In genomic region chr17:79484600-79485398, GRCh38 we compare ENCODE assay signal across 3 cellular contexts.
TF ChIP-seq lines count a peak whose summit lies in the region.

No MANE protein-coding gene starts in this region.

TF ChIP-seq in A549, 52 proteins besides CTCF, POLR2A, EP300 and RAD21:
- no peak for TF ChIP-seq PHF8 (IDR thresholded peaks at IDR 0.05; ENCODE audit: borderline replicate concordance, low read depth)
- TF ChIP-seq ATOH8 (CRISPR knock-in tag; IDR thresholded peaks at IDR 0.05; ENCODE audit: low read depth) = no peak
- TF ChIP-seq HOXB5 (CRISPR knock-in tag; IDR thresholded peaks at IDR 0.05) = no peak
- no peak for TF ChIP-seq HOXA7 (CRISPR knock-in tag; IDR thresholded peaks at IDR 0.05)
- TF ChIP-seq BCL3 (IDR thresholded peaks at IDR 0.05) = no peak
- TF ChIP-seq CHD4 (IDR thresholded peaks at IDR 0.05; ENCODE audit: borderline replicate concordance) = no peak
- TF ChIP-seq HEYL (CRISPR knock-in tag; IDR thresholded peaks at IDR 0.05) = no peak
- no peak for TF ChIP-seq CEBPB (IDR thresholded peaks at IDR 0.05)
- no peak for TF ChIP-seq MAFK (IDR thresholded peaks at IDR 0.05; ENCODE audit: partially characterized antibody)
- TF ChIP-seq GATA3 (IDR thresholded peaks at IDR 0.05; ENCODE audit: borderline replicate concordance) = no peak
- no peak for TF ChIP-seq KDM1A (IDR thresholded peaks at IDR 0.05; ENCODE audit: low read depth)
- TF ChIP-seq E2F6 (IDR thresholded peaks at IDR 0.05; ENCODE audit: borderline replicate concordance, low read depth) = no peak
- TF ChIP-seq RARB (CRISPR knock-in tag; IDR thresholded peaks at IDR 0.05) = no peak
TF ChIP-seq in A549: peak in this region for 0.

TF ChIP-seq in GM23338, 12 proteins besides CTCF, POLR2A, EP300 and RAD21:
- TF ChIP-seq JUNB (IDR thresholded peaks at IDR 0.05; ENCODE audit: unreplicated experiment) (no peak), EZH2 (IDR thresholded peaks at IDR 0.05; ENCODE audit: low read depth, unreplicated experiment) (no peak), NANOG (IDR thresholded peaks at IDR 0.05; ENCODE audit: borderline replicate concordance) (no peak), EZH2phosphoT487 (IDR thresholded peaks at IDR 0.05; ENCODE audit: unreplicated experiment) (no peak), POLR2AphosphoS5 (IDR thresholded peaks at IDR 0.05; ENCODE audit: low read depth) (no peak), ZNF331 (CRISPR knock-in tag; IDR thresholded peaks at IDR 0.05; ENCODE audit: low read depth) (no peak)
- TF ChIP-seq, protein P1, sequence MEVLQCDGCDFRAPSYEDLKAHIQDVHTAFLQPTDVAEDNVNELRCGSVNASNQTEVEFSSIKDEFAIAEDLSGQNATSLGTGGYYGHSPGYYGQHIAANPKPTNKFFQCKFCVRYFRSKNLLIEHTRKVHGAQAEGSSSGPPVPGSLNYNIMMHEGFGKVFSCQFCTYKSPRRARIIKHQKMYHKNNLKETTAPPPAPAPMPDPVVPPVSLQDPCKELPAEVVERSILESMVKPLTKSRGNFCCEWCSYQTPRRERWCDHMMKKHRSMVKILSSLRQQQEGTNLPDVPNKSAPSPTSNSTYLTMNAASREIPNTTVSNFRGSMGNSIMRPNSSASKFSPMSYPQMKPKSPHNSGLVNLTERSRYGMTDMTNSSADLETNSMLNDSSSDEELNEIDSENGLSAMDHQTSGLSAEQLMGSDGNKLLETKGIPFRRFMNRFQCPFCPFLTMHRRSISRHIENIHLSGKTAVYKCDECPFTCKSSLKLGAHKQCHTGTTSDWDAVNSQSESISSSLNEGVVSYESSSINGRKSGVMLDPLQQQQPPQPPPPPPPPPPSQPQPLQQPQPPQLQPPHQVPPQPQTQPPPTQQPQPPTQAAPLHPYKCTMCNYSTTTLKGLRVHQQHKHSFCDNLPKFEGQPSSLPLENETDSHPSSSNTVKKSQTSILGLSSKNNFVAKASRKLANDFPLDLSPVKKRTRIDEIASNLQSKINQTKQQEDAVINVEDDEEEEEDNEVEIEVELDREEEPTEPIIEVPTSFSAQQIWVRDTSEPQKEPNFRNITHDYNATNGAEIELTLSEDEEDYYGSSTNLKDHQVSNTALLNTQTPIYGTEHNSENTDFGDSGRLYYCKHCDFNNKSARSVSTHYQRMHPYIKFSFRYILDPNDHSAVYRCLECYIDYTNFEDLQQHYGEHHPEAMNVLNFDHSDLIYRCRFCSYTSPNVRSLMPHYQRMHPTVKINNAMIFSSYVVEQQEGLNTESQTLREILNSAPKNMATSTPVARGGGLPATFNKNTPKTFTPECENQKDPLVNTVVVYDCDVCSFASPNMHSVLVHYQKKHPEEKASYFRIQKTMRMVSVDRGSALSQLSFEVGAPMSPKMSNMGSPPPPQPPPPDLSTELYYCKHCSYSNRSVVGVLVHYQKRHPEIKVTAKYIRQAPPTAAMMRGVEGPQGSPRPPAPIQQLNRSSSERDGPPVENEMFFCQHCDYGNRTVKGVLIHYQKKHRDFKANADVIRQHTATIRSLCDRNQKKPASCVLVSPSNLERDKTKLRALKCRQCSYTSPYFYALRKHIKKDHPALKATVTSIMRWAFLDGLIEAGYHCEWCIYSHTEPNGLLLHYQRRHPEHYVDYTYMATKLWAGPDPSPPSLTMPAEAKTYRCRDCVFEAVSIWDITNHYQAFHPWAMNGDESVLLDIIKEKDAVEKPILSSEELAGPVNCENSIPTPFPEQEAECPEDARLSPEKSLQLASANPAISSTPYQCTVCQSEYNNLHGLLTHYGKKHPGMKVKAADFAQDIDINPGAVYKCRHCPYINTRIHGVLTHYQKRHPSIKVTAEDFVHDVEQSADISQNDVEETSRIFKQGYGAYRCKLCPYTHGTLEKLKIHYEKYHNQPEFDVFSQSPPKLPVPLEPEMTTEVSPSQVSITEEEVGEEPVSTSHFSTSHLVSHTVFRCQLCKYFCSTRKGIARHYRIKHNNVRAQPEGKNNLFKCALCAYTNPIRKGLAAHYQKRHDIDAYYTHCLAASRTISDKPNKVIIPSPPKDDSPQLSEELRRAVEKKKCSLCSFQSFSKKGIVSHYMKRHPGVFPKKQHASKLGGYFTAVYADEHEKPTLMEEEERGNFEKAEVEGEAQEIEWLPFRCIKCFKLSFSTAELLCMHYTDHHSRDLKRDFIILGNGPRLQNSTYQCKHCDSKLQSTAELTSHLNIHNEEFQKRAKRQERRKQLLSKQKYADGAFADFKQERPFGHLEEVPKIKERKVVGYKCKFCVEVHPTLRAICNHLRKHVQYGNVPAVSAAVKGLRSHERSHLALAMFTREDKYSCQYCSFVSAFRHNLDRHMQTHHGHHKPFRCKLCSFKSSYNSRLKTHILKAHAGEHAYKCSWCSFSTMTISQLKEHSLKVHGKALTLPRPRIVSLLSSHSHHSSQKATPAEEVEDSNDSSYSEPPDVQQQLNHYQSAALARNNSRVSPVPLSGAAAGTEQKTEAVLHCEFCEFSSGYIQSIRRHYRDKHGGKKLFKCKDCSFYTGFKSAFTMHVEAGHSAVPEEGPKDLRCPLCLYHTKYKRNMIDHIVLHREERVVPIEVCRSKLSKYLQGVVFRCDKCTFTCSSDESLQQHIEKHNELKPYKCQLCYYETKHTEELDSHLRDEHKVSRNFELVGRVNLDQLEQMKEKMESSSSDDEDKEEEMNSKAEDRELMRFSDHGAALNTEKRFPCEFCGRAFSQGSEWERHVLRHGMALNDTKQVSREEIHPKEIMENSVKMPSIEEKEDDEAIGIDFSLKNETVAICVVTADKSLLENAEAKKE (CRISPR knock-in tag; IDR thresholded peaks at IDR 0.05) = no peak
- TF ChIP-seq, protein P2, sequence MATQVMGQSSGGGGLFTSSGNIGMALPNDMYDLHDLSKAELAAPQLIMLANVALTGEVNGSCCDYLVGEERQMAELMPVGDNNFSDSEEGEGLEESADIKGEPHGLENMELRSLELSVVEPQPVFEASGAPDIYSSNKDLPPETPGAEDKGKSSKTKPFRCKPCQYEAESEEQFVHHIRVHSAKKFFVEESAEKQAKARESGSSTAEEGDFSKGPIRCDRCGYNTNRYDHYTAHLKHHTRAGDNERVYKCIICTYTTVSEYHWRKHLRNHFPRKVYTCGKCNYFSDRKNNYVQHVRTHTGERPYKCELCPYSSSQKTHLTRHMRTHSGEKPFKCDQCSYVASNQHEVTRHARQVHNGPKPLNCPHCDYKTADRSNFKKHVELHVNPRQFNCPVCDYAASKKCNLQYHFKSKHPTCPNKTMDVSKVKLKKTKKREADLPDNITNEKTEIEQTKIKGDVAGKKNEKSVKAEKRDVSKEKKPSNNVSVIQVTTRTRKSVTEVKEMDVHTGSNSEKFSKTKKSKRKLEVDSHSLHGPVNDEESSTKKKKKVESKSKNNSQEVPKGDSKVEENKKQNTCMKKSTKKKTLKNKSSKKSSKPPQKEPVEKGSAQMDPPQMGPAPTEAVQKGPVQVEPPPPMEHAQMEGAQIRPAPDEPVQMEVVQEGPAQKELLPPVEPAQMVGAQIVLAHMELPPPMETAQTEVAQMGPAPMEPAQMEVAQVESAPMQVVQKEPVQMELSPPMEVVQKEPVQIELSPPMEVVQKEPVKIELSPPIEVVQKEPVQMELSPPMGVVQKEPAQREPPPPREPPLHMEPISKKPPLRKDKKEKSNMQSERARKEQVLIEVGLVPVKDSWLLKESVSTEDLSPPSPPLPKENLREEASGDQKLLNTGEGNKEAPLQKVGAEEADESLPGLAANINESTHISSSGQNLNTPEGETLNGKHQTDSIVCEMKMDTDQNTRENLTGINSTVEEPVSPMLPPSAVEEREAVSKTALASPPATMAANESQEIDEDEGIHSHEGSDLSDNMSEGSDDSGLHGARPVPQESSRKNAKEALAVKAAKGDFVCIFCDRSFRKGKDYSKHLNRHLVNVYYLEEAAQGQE (IDR thresholded peaks at IDR 0.05; ENCODE audit: unreplicated experiment) = no peak

TF ChIP-seq in H1, 55 proteins besides CTCF, POLR2A, EP300 and RAD21:
- no peak for TF ChIP-seq NRF1 (IDR thresholded peaks at IDR 0.05; ENCODE audit: low read depth, low read length)
- no peak for TF ChIP-seq EZH2 (IDR thresholded peaks at IDR 0.05; ENCODE audit: low read depth, low read length, severe bottlenecking)
- TF ChIP-seq CBX5 (IDR thresholded peaks at IDR 0.05; ENCODE audit: low read depth, low read length) = no peak
- no peak for TF ChIP-seq SP2 (IDR thresholded peaks at IDR 0.05; ENCODE audit: low read length)
- TF ChIP-seq TAF1 (IDR thresholded peaks at IDR 0.05; ENCODE audit: low read depth, low read length) = no peak
- no peak for TF ChIP-seq RNF2 (IDR thresholded peaks at IDR 0.05; ENCODE audit: borderline replicate concordance, low read depth, low read length, missing control alignments, poor library complexity, severe bottlenecking)
- TF ChIP-seq JUND (IDR thresholded peaks at IDR 0.05; ENCODE audit: low read length) = no peak
- no peak for TF ChIP-seq BACH1 (IDR thresholded peaks at IDR 0.05; ENCODE audit: low read length)
- TF ChIP-seq SIX5 (IDR thresholded peaks at IDR 0.05; ENCODE audit: low read depth, low read length) = no peak
- no peak for TF ChIP-seq NANOG (IDR thresholded peaks at IDR 0.05; ENCODE audit: insufficient read depth, low read depth, low read length, poor library complexity, severe bottlenecking)
- TF ChIP-seq JUN (IDR thresholded peaks at IDR 0.05; ENCODE audit: low read depth, low read length) = no peak
- TF ChIP-seq PHF8 (conservative IDR thresholded peaks at IDR 0.05; ENCODE audit: low read depth, low read length) = no peak
- TF ChIP-seq CHD2 (IDR thresholded peaks at IDR 0.05; ENCODE audit: low read length) = no peak
- TF ChIP-seq TAF7 (optimal IDR thresholded peaks at IDR 0.05; ENCODE audit: borderline replicate concordance, low read depth, low read length) = no peak
- no peak for TF ChIP-seq CBX8 (IDR thresholded peaks at IDR 0.05; ENCODE audit: borderline replicate concordance, low read depth, low read length)
- TF ChIP-seq GABPA (IDR thresholded peaks at IDR 0.05; ENCODE audit: borderline replicate concordance, insufficient read depth, low read length) = no peak
- TF ChIP-seq YY1 (IDR thresholded peaks at IDR 0.05; ENCODE audit: low read depth, low read length) = no peak
- no peak for TF ChIP-seq CEBPB (IDR thresholded peaks at IDR 0.05; ENCODE audit: low read depth, low read length)
- TF ChIP-seq TBP (IDR thresholded peaks at IDR 0.05; ENCODE audit: low read depth, low read length) = no peak
- no peak for TF ChIP-seq POLR2AphosphoS5 (IDR thresholded peaks at IDR 0.05; ENCODE audit: low read depth, low read length)
